ENCODE assay signal across 8 cellular contexts in genomic region chr10:31031205-31031665, GRCh38. TPM values are rescaled to one million over a fixed set of nuclear protein-coding genes. Genes with fewer than 3 reads are reported as not detected.
DNase-seq lines count a peak whose midpoint lies in the region; ATAC-seq and TF ChIP-seq lines count a peak whose summit lies in the region.

No MANE protein-coding gene starts in this region.

- H3K36me3 ChIP-seq in BE2C (no peaks in the 10 kb centered on the region), hepatocyte (replicated peaks; ENCODE audit: insufficient read depth, low read depth) (no peaks in the 10 kb centered on the region)

- peak overlapping the region; percentile 95 to 98 for H3K27ac Mint-ChIP-seq in activated naive CD4-positive, alpha-beta T cell treated with anti-CD3 and anti-CD28 coated beads, Interleukin-2, amount 50 U/mL, for 72 hours
- H3K27ac Mint-ChIP-seq in stimulated activated effector memory CD8-positive, alpha-beta T cell treated with anti-CD3 and anti-CD28 coated beads, Interleukin-12 subunit alpha, Interleukin-12 subunit beta, amount 100 ng/mL, for 72 hours = peak overlapping the region; percentile 98

- H4K20me1 ChIP-seq in hepatocyte (ENCODE audit: insufficient read depth, poor library complexity, severe bottlenecking) = no peaks in the 10 kb centered on the region

- H3K27me3 ChIP-seq in BE2C (no peaks in the 10 kb centered on the region), hepatocyte (no peaks in the 10 kb centered on the region)

- H3K4me1 Mint-ChIP-seq in stimulated activated effector memory CD8-positive, alpha-beta T cell treated with anti-CD3 and anti-CD28 coated beads, Interleukin-12 subunit alpha, Interleukin-12 subunit beta, amount 100 ng/mL, for 72 hours = peaks cover 13% of the 10 kb centered on the region

- no peaks in the 10 kb centered on the region for H3K9me3 ChIP-seq in BE2C
- H3K9me3 ChIP-seq in hepatocyte (ENCODE audit: low read depth) = no peaks in the 10 kb centered on the region

- H3K4me2 ChIP-seq in hepatocyte = peak overlapping the region; percentile 91

- no peaks in the 10 kb centered on the region for H3K9me2 ChIP-seq in hepatocyte (replicated peaks; ENCODE audit: insufficient read depth)

- peaks cover 10% of the 10 kb centered on the region for H3K79me2 ChIP-seq in hepatocyte

- ATAC-seq in HG03175 (IDR thresholded peaks at IDR 0.05; ENCODE audit: unreplicated experiment) = peak; percentile 82
- peak; percentile 80 for ATAC-seq in activated naive CD4-positive, alpha-beta T cell treated with anti-CD3 and anti-CD28 coated beads, Interleukin-2, amount 50 U/mL, for 72 hours
- peak; percentile 85 for ATAC-seq in stimulated activated effector memory CD8-positive, alpha-beta T cell treated with anti-CD3 and anti-CD28 coated beads, Interleukin-12 subunit alpha, Interleukin-12 subunit beta, amount 100 ng/mL, for 72 hours

- no peaks in the 10 kb centered on the region for H3K36me3 Mint-ChIP-seq in activated naive CD4-positive, alpha-beta T cell treated with anti-CD3 and anti-CD28 coated beads, Interleukin-2, amount 50 U/mL, for 72 hours
- H3K36me3 Mint-ChIP-seq in stimulated activated effector memory CD8-positive, alpha-beta T cell treated with anti-CD3 and anti-CD28 coated beads, Interleukin-12 subunit alpha, Interleukin-12 subunit beta, amount 100 ng/mL, for 72 hours = peaks cover 7% of the 10 kb centered on the region

- H3K4me3 ChIP-seq in BE2C (ENCODE audit: low read depth, low read length) = peak overlapping the region; percentile 80
- H3K4me3 ChIP-seq in hepatocyte = peak overlapping the region; percentile 50

- H3K27ac ChIP-seq in hepatocyte = peak overlapping the region; percentile 99

- DNase-seq in BE2C (no peak), GM19240 (ENCODE audit: insufficient read length, low spot score) (peak; percentile 64), hepatocyte (ENCODE audit: low spot score) (no peak), T1000 (lab: John Stamatoyannopoulos, UW) (no peak), hippocampal formation (lab: John Stamatoyannopoulos, UW) (no peak)
- DNase-seq in activated naive CD4-positive, alpha-beta T cell treated with anti-CD3 and anti-CD28 coated beads, Interleukin-2, amount 50 U/mL, for 72 hours (ENCODE audit: low spot score in 2 of 2) = no peak
- DNase-seq in stimulated activated effector memory CD8-positive, alpha-beta T cell treated with anti-CD3 and anti-CD28 coated beads, Interleukin-12 subunit alpha, Interleukin-12 subunit beta, amount 100 ng/mL, for 72 hours (ENCODE audit: low spot score in 2 of 2) = no peak

- H3K4me1 ChIP-seq in BE2C = no peaks in the 10 kb centered on the region
- peaks cover 20% of the 10 kb centered on the region for H3K4me1 ChIP-seq in hepatocyte (ENCODE audit: insufficient read depth)

- peak overlapping the region; percentile 82 for H3K4me3 Mint-ChIP-seq in stimulated activated effector memory CD8-positive, alpha-beta T cell treated with anti-CD3 and anti-CD28 coated beads, Interleukin-12 subunit alpha, Interleukin-12 subunit beta, amount 100 ng/mL, for 72 hours

- TF ChIP-seq CTCF in BE2C (IDR thresholded peaks at IDR 0.05; ENCODE audit: low read depth, low read length) (no peak), hepatocyte (IDR thresholded peaks at IDR 0.05; ENCODE audit: poor library complexity) (no peak)

- H3K9me3 Mint-ChIP-seq in activated naive CD4-positive, alpha-beta T cell treated with anti-CD3 and anti-CD28 coated beads, Interleukin-2, amount 50 U/mL, for 72 hours = no peaks in the 10 kb centered on the region
- H3K9me3 Mint-ChIP-seq in stimulated activated effector memory CD8-positive, alpha-beta T cell treated with anti-CD3 and anti-CD28 coated beads, Interleukin-12 subunit alpha, Interleukin-12 subunit beta, amount 100 ng/mL, for 72 hours = no peaks in the 10 kb centered on the region

- WGBS in hepatocyte (ENCODE audit: low lambda C conversion rate, missing lambda C conversion rate) = 8% methylated on average over 13 of the region's 16 CpGs

- H2AFZ ChIP-seq in hepatocyte = peak overlapping the region; percentile 47

RNA-seq across cellular contexts. Expression of gene ZNF438, which starts 0.4 kb away (rescaled TPM):
- 2.2 TPM for polyA plus RNA-seq in BE2C (2012; ENCODE audit: insufficient read depth, insufficient read length, low read depth)
- total RNA-seq in activated naive CD4-positive, alpha-beta T cell treated with anti-CD3 and anti-CD28 coated beads, Interleukin-2, amount 50 U/mL, for 72 hours = 1 to 10 TPM; 3.7 to 4.2 TPM
- total RNA-seq in hepatocyte = 3.2 and 5.0 TPM in 2 replicates
- polyA plus RNA-seq in hepatocyte = 2.3 and 3.8 TPM in 2 replicates
